ENCODE assay signal across 2 cellular contexts in genomic region chr13:99982021-99982740, GRCh38.
TF ChIP-seq lines count a peak whose summit lies in the region.

No MANE protein-coding gene starts in this region.

TF ChIP-seq in GM23338, 12 proteins besides CTCF, POLR2A, EP300 and RAD21:
- TF ChIP-seq NANOG (IDR thresholded peaks at IDR 0.05; ENCODE audit: borderline replicate concordance) (no peak), JUNB (IDR thresholded peaks at IDR 0.05; ENCODE audit: unreplicated experiment) (no peak), ETS1 (IDR thresholded peaks at IDR 0.05) (no peak), ZNF462 (CRISPR knock-in tag; IDR thresholded peaks at IDR 0.05) (no peak), STAT1 (IDR thresholded peaks at IDR 0.05; ENCODE audit: unreplicated experiment) (no peak), POLR2AphosphoS5 (IDR thresholded peaks at IDR 0.05; ENCODE audit: low read depth) (no peak), EZH2 (IDR thresholded peaks at IDR 0.05; ENCODE audit: low read depth, unreplicated experiment) (no peak), CREB1 (CRISPR knock-in tag; IDR thresholded peaks at IDR 0.05; ENCODE audit: low read depth) (no peak)

TF ChIP-seq in endothelial cell of umbilical vein, 7 proteins besides CTCF, POLR2A, EP300 and RAD21:
- TF ChIP-seq EZH2 (IDR thresholded peaks at IDR 0.05; ENCODE audit: borderline replicate concordance, low read depth, low read length, severe bottlenecking) = peak; percentile 75
- no peak for TF ChIP-seq POLR2AphosphoS5 (IDR thresholded peaks at IDR 0.05; ENCODE audit: insufficient read depth, low read depth, low read length)
